Comparison of ENCODE assay signal across 15 cellular contexts in the genomic region with DNA sequence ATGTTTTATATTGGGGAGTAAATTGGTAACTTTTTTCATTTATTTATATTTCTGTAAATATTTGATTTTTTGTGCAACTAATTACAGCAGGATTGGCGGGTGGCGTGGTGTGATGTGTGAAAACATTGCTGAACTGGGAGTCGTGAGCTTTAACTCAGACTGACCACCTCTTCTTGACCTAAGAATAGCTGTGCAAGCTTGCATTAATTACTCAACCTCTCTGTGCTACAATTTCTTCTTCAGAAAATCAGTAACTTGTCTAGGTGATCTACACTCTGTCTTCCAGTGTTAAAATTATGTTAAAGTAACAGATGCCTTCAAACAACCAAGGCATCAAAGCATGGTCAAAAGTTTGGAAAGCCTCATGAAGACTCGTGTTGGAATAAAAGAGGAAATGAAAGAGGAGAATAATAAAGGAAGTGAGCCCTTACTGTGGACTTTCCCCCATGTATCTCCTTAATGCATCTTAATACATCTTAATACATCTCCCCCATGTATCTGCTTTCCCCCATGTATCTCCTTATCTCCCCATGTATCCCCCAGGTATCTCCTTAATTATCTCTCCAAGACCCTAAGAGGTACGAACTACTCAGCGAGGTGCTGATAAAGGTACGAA.
"Had no signal": no experiment of that assay in that cellular context is flagged by ENCODE, and none has a peak within 500 bp of the region (broad histone marks: within the 10 kb centered on the region; RNA-seq: fewer than 3 reads in every experiment).

No MANE protein-coding gene starts in this region.

- H3K4me3 ChIP-seq: body of pancreas, thyroid gland, vagina had no signal

- ATAC-seq: activated CD8-positive, alpha-beta memory T cell treated with anti-CD3 and anti-CD28 coated beads, Interleukin-2, amount 10 ng/mL, durations not matched to agents 7 days and 5 days; body of pancreas; effector memory CD8-positive, alpha-beta T cell; left cardiac atrium had no signal

- H3K9me3 ChIP-seq: body of pancreas, thyroid gland, vagina had no signal

- H3K27ac ChIP-seq: body of pancreas, epithelial cell of prostate, thyroid gland, vagina had no signal

- H3K4me1 ChIP-seq: body of pancreas had no signal

- H3K27me3 ChIP-seq: body of pancreas, thyroid gland, vagina had no signal

- DNase-seq: activated CD4-positive, alpha-beta T cell treated with anti-CD3 and anti-CD28 coated beads, Interleukin-2, amount 50 U/mL, for 4 hours; activated CD4-positive, CD25-positive, alpha-beta regulatory T cell treated with anti-CD3 and anti-CD28 coated beads, Interleukin-2, amount 50 U/mL, for 72 hours; activated CD8-positive, alpha-beta memory T cell treated with anti-CD3 and anti-CD28 coated beads, Interleukin-2, amount 10 ng/mL, durations not matched to agents 7 days and 5 days; activated effector memory CD4-positive, alpha-beta T cell treated with Interleukin-2 at 50 U/mL for 16 hours; activated T-cell treated with anti-CD3 and anti-CD28 coated beads, Interleukin-2, amount 50 U/mL, for 24 hours; body of pancreas; effector memory CD8-positive, alpha-beta T cell; glutamatergic neuron; immature natural killer cell; left cardiac atrium; mammary epithelial cell; nephron progenitor cell; thyroid gland had no signal
